ENCODE assay signal across 26 cellular contexts in genomic region chr12:54146506-54147145, GRCh38. TPM values are rescaled to one million over a fixed set of nuclear protein-coding genes. Genes with fewer than 3 reads are reported as not detected.
DNase-seq lines count a peak whose midpoint lies in the region; ATAC-seq and TF ChIP-seq lines count a peak whose summit lies in the region.
"Had no signal": no experiment of that assay in that cellular context is flagged by ENCODE, and none has a peak within 500 bp of the region (broad histone marks: within the 10 kb centered on the region; RNA-seq: fewer than 3 reads in every experiment).

No MANE protein-coding gene starts in this region.

- no peak overlapping the region for H3K9ac ChIP-seq in endodermal cell (ENCODE audit: extremely low read depth, low read length, poor library complexity, severe bottlenecking)
- H3K9ac ChIP-seq: KMS-11 had no signal

- H3K27me3 ChIP-seq in right atrium auricular region (no peaks in the 10 kb centered on the region), endodermal cell (ENCODE audit: control insufficient read depth, insufficient read depth, low read length, poor library complexity, severe bottlenecking) (peaks cover 56% of the 10 kb centered on the region)
- H3K27me3 ChIP-seq: BE2C had no signal

- no peak for TF ChIP-seq CTCF in right atrium auricular region (IDR thresholded peaks at IDR 0.05)
- TF ChIP-seq CTCF in mesothelial cell of epicardium (IDR thresholded peaks at IDR 0.05; ENCODE audit: unreplicated experiment): no peak
- no peak for TF ChIP-seq CTCF in endodermal cell (conservative IDR thresholded peaks at IDR 0.05)

- no peaks in the 10 kb centered on the region for H3K9me3 Mint-ChIP-seq in mesothelial cell of epicardium
- H3K9me3 Mint-ChIP-seq in endodermal cell: no peaks in the 10 kb centered on the region
- H3K9me3 Mint-ChIP-seq: CD8-positive, alpha-beta memory T cell; GM23338; H9; IgD-negative memory B cell had no signal

- peaks cover 83% of the 10 kb centered on the region for H3K4me1 Mint-ChIP-seq in mesothelial cell of epicardium
- H3K4me1 Mint-ChIP-seq in endodermal cell: peaks cover 6% of the 10 kb centered on the region
- H3K4me1 Mint-ChIP-seq: CD14-positive monocyte; CD8-positive, alpha-beta memory T cell; IgD-negative memory B cell had no signal

- H3K36me3 ChIP-seq in right atrium auricular region (no peaks in the 10 kb centered on the region), endodermal cell (ENCODE audit: control insufficient read depth, insufficient read depth, low read length) (no peaks in the 10 kb centered on the region)
- H3K36me3 ChIP-seq: BE2C had no signal

- H3K4me3 ChIP-seq in right atrium auricular region: no peak overlapping the region
- H3K4me3 ChIP-seq in endodermal cell (ENCODE audit: low read length): no peak overlapping the region
- H3K4me3 ChIP-seq: GM12878, GM23338 had no signal

- H3K4me3 Mint-ChIP-seq in mesothelial cell of epicardium: no peak overlapping the region
- H3K4me3 Mint-ChIP-seq in endodermal cell: no peak overlapping the region
- H3K4me3 Mint-ChIP-seq: CD8-positive, alpha-beta memory T cell; GM23338; H9 had no signal

- H3K27ac Mint-ChIP-seq in mesothelial cell of epicardium (peak overlapping the region; percentile 33), endodermal cell (no peak overlapping the region)
- H3K27ac Mint-ChIP-seq: CD14-positive monocyte; CD8-positive, alpha-beta memory T cell; GM23338; H9 had no signal

- H3K36me3 Mint-ChIP-seq in mesothelial cell of epicardium (no peaks in the 10 kb centered on the region), endodermal cell (ENCODE audit: low read depth) (no peaks in the 10 kb centered on the region)
- H3K36me3 Mint-ChIP-seq: CD14-positive monocyte, IgD-negative memory B cell had no signal

- intact Hi-C loops in Right ventricle myocardium inferior (cut with DNase I): no loop called here
- intact Hi-C loops in sciatic nerve (cut with DNase I): no loop called here

- H3K9me3 ChIP-seq in right atrium auricular region (no peaks in the 10 kb centered on the region), endodermal cell (ENCODE audit: control insufficient read depth, low read length) (no peaks in the 10 kb centered on the region)
- H3K9me3 ChIP-seq: BE2C had no signal

- H3K27ac ChIP-seq in right atrium auricular region (no peak overlapping the region), endodermal cell (ENCODE audit: low read depth, low read length) (no peak overlapping the region)
- H3K27ac ChIP-seq: 22Rv1, KMS-11 had no signal

- H3K4me1 ChIP-seq in right atrium auricular region (peaks cover 0 to 1% of the 10 kb centered on the region in 2 donors), endodermal cell (ENCODE audit: control insufficient read depth, insufficient read depth, low read length) (no peaks in the 10 kb centered on the region)
- H3K4me1 ChIP-seq: BE2C had no signal

- 92 to 93% methylated on average over 9 to 20 of the region's 20 CpGs for WGBS in endodermal cell (ENCODE audit: insufficient coverage in 1 of 2, insufficient read length in 1 of 2), 2 experiments

- no peak for ATAC-seq in Right ventricle myocardium inferior
- peak; percentile 1 for ATAC-seq in sciatic nerve
- no peak for ATAC-seq in HG02642 (IDR thresholded peaks at IDR 0.05; ENCODE audit: poor library complexity, unreplicated experiment)
- no peak for ATAC-seq in GM18907 (IDR thresholded peaks at IDR 0.05; ENCODE audit: unreplicated experiment)
- no peak for ATAC-seq in GM21447 (IDR thresholded peaks at IDR 0.05; ENCODE audit: unreplicated experiment)
- ATAC-seq: GM23338 had no signal

- peak; percentile 28 for DNase-seq in Right ventricle myocardium inferior (ENCODE audit: missing footprints)
- no peak for DNase-seq in right atrium auricular region (ENCODE audit: low spot score)
- no peak for DNase-seq in mesothelial cell of epicardium (ENCODE audit: low spot score in 2 of 2, unreplicated experiment in 2 of 2)
- DNase-seq in sciatic nerve (ENCODE audit: low spot score): no peak
- DNase-seq in endodermal cell: no peak
- DNase-seq: BE2C; CD8-positive, alpha-beta memory T cell; DMS 273 treated with DMSO at 0.1 percent for 48 hours; DMS79; EL; GDM1; H9; MM.1S; NCI-H2029 treated with DMSO at 0.1 percent for 48 hours; NCI-H526 treated with DMSO at 0.1 percent for 48 hours; RPMI8226; SHP77 had no signal

- H3K27me3 Mint-ChIP-seq in mesothelial cell of epicardium (ENCODE audit: low read depth) (peaks cover 14% of the 10 kb centered on the region), endodermal cell (ENCODE audit: insufficient read depth) (peaks cover 91% of the 10 kb centered on the region)

RNA-seq across cellular contexts. Expression of gene SMUG1, which starts 42.2 kb away (rescaled TPM):
- total RNA-seq in Right ventricle myocardium inferior: 17.6 TPM
- total RNA-seq in right atrium auricular region: 10 to 100 TPM; 14.5 to 29.4 TPM
- 39.5 to 47.1 TPM (median 46.1 TPM) in 3 replicates for total RNA-seq in mesothelial cell of epicardium
- total RNA-seq in sciatic nerve: 25.3 TPM
- total RNA-seq in endodermal cell: 10 to 100 TPM; 32.4 to 37.2 TPM
- 28.1 TPM for polyA plus RNA-seq in endodermal cell (2013, experiment 1 of 2)
- 21.6 TPM for polyA plus RNA-seq in endodermal cell (2013, experiment 2 of 2)
